ENCODE assay signal across 15 cellular contexts in genomic region chr19:1146418-1146711, GRCh38.
"Had no signal": no experiment of that assay in that cellular context is flagged by ENCODE, and none has a peak within 500 bp of the region (broad histone marks: within the 10 kb centered on the region; RNA-seq: fewer than 3 reads in every experiment).

No MANE protein-coding gene starts in this region.

- H3K27me3 Mint-ChIP-seq: naive thymus-derived CD4-positive, alpha-beta T cell had no signal

- DNase-seq: cortex of kidney; dorsolateral prefrontal cortex; effector CD8-positive, alpha-beta T cell; gastrocnemius medialis; glutamatergic neuron; left colon; naive thymus-derived CD4-positive, alpha-beta T cell; small intestine; stimulated activated CD4-positive, alpha-beta T cell treated with anti-CD3 and anti-CD28 coated beads, Interleukin-12 subunit alpha, Interleukin-12 subunit beta, amount 100 ng/mL, for 4 hours; stimulated activated naive CD4-positive, alpha-beta T cell treated with Interleukin-2 at 50 U/mL for 16 hours; tibial artery; uterus had no signal

- H3K4me3 ChIP-seq: dorsolateral prefrontal cortex, gastrocnemius medialis, ovary, right atrium auricular region, tibial artery, upper lobe of left lung, uterus had no signal

- H3K4me1 ChIP-seq: uterus had no signal

- H3K4me3 Mint-ChIP-seq: naive thymus-derived CD4-positive, alpha-beta T cell had no signal

- H3K27ac ChIP-seq: dorsolateral prefrontal cortex, gastrocnemius medialis, ovary, right atrium auricular region, tibial artery, uterus had no signal

- ATAC-seq: gastrocnemius medialis; left colon; naive thymus-derived CD4-positive, alpha-beta T cell had no signal

- FAIRE-seq: small intestine had no signal

- H3K9me3 ChIP-seq: gastrocnemius medialis, ovary, right atrium auricular region, tibial artery, upper lobe of left lung, uterus had no signal

- H3K27me3 ChIP-seq: dorsolateral prefrontal cortex, gastrocnemius medialis, ovary, right atrium auricular region, tibial artery, upper lobe of left lung, uterus had no signal

- H3K36me3 ChIP-seq: ovary, uterus had no signal
